In genomic region chr22:15853716-15854373, GRCh38 we compare ENCODE assay signal across 7 cellular contexts.
DNase-seq lines count a peak whose midpoint lies in the region; ATAC-seq, FAIRE-seq and TF ChIP-seq lines count a peak whose summit lies in the region.
"Not testable (repeated sequence)": the region's sequence is repeated elsewhere in the genome, so short reads cannot be mapped to it uniquely, and the experiment has no call there.

No MANE protein-coding gene starts in this region.

- H3K27me3 ChIP-seq in spleen (replicated peaks in 1 of 7); upper lobe of left lung: not testable (repeated sequence)

- DNase-seq in SK-N-DZ (ENCODE audit: low spot score) (peak; percentile 1), Right ventricle myocardium inferior (ENCODE audit: missing footprints) (peak; percentile 18), kidney (peak; percentile 18), mesenteric fat pad (ENCODE audit: low spot score) (peak; percentile 85), spleen (peak; percentile 64), upper lobe of left lung (peak in 1 of 2 donors; percentile 50)
- not testable (repeated sequence) for DNase-seq in central memory CD8-positive, alpha-beta T cell (ENCODE audit: low spot score in 2 of 2)

- FAIRE-seq in kidney (lab: Jason Lieb, UNC), result not testable (repeated sequence)

- peak; percentile 20 for ATAC-seq in central memory CD8-positive, alpha-beta T cell (replicated peaks; ENCODE audit: extremely low read depth, poor library complexity, severe bottlenecking)
- not testable (repeated sequence) for ATAC-seq in Right ventricle myocardium inferior
- ATAC-seq in upper lobe of left lung (ENCODE audit: low FRiP score in 2 of 2), result peak; percentile 38 to 69

- not testable (repeated sequence) for H3K27me3 Mint-ChIP-seq in central memory CD8-positive, alpha-beta T cell

- H3K4me3 Mint-ChIP-seq in central memory CD8-positive, alpha-beta T cell, result not testable (repeated sequence)

- intact Hi-C loops in Right ventricle myocardium inferior (cut with DNase I); kidney (cut with DNase I); spleen (cut with DNase I; ENCODE audit: low total_unique reads): not testable (repeated sequence)

- H3K9me3 Mint-ChIP-seq in central memory CD8-positive, alpha-beta T cell, result not testable (repeated sequence)

- H3K4me1 Mint-ChIP-seq in central memory CD8-positive, alpha-beta T cell, result not testable (repeated sequence)

- not testable (repeated sequence) for H3K4me1 ChIP-seq in kidney (ENCODE audit: control insufficient read depth in 1 of 2, insufficient read depth in 1 of 2, low read depth in 1 of 2, low read length in 2 of 2); spleen; upper lobe of left lung

- not testable (repeated sequence) for TF ChIP-seq CTCF in kidney (IDR thresholded peaks at IDR 0.05; ENCODE audit: borderline replicate concordance, extremely low read depth, insufficient read depth); spleen (IDR thresholded peaks at IDR 0.05 in 8 of 11, conservative IDR thresholded peaks at IDR 0.05 in 3 of 11); upper lobe of left lung (IDR thresholded peaks at IDR 0.05)

- H3K4me3 ChIP-seq in kidney (ENCODE audit: low read length in 2 of 2); spleen; upper lobe of left lung: not testable (repeated sequence)

- H3K9ac ChIP-seq in kidney (ENCODE audit: low read length in 2 of 2), result not testable (repeated sequence)

- not testable (repeated sequence) for H3K27ac Mint-ChIP-seq in central memory CD8-positive, alpha-beta T cell (ENCODE audit: low read depth)

- not testable (repeated sequence) for TF ChIP-seq POLR2A in spleen (IDR thresholded peaks at IDR 0.05); upper lobe of left lung (IDR thresholded peaks at IDR 0.05)

- H3K36me3 ChIP-seq in kidney (ENCODE audit: control insufficient read depth in 1 of 2, insufficient read depth in 2 of 2, low read length in 2 of 2); spleen; upper lobe of left lung: not testable (repeated sequence)

- not testable (repeated sequence) for H3K36me3 Mint-ChIP-seq in central memory CD8-positive, alpha-beta T cell (ENCODE audit: insufficient read depth)

- not testable (repeated sequence) for H3K9me3 ChIP-seq in kidney (ENCODE audit: control insufficient read depth in 1 of 2, low read length in 2 of 2); spleen; upper lobe of left lung

- 79 to 87% (median 82%) methylated on average over 8 to 10 of the region's 23 CpGs for WGBS in spleen, 5 donors
- WGBS in upper lobe of left lung, 2 donors, result 79 to 81% methylated on average over 7 to 12 of the region's 23 CpGs

- not testable (repeated sequence) for H3K27ac ChIP-seq in kidney (ENCODE audit: low read depth in 2 of 2, low read length in 2 of 2); spleen; upper lobe of left lung

- not testable (repeated sequence) for TF ChIP-seq EP300 in upper lobe of left lung (IDR thresholded peaks at IDR 0.05)
